21 cellular contexts compared by ENCODE assay signal in the genomic region with DNA sequence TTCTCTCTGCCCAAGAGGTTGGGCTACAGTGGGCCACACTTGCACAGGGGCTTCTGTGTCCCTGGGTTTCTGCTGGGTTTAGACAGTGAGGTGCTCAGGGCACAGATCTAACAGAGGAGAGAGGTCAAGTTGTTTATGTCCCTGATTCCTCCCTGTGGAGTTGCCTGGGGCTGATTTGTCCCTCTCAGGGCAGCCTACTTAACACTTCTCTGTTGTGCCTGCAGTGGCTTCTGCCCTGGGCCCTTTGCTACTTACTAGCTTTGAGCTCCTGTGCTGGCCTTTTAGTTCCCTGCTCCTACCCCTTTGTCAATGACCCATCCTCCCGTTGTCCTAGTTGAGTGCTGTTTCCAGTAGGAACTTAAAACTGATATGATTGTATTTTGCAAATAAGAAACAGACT.
DNase-seq lines count a peak whose midpoint lies in the region; ATAC-seq and TF ChIP-seq lines count a peak whose summit lies in the region.
"Had no signal": no experiment of that assay in that cellular context is flagged by ENCODE, and none has a peak within 500 bp of the region (broad histone marks: within the 10 kb centered on the region; RNA-seq: fewer than 3 reads in every experiment).

No MANE protein-coding gene starts in this region.

- H3K4me2 ChIP-seq in osteoblast (ENCODE audit: insufficient read depth, low read length) (no peak overlapping the region), Karpas-422 (ENCODE audit: low read depth, low read length, poor library complexity, severe bottlenecking) (no peak overlapping the region)

- no peak overlapping the region for H3K9ac ChIP-seq in Karpas-422 (ENCODE audit: low read length)

- no peaks in the 10 kb centered on the region for H3K4me1 ChIP-seq in osteoblast (ENCODE audit: insufficient read depth, low read length)
- H3K4me1 ChIP-seq in Karpas-422 (ENCODE audit: low read length), result peaks cover 18% of the 10 kb centered on the region
- H3K4me1 ChIP-seq: BE2C had no signal

- no peaks in the 10 kb centered on the region for H4K20me1 ChIP-seq in osteoblast (ENCODE audit: insufficient read depth, low read length)
- no peaks in the 10 kb centered on the region for H4K20me1 ChIP-seq in Karpas-422 (ENCODE audit: insufficient read depth, low read depth, low read length)

- H3K4me3 ChIP-seq in osteoblast (ENCODE audit: insufficient read depth, low read length) (no peak overlapping the region), Karpas-422 (ENCODE audit: low read length) (no peak overlapping the region)

- peaks cover 38% of the 10 kb centered on the region for H3K4me1 Mint-ChIP-seq in WTC11
- no peaks in the 10 kb centered on the region for H3K4me1 Mint-ChIP-seq in stimulated activated memory B cell treated with anti-CD40 and anti-IgM and Interleukin-4, amounts not matched to agents 10 μg/mL and 1 μg/mL and 100 μg/mL, for 72 hours
- H3K4me1 Mint-ChIP-seq: CD8-positive, alpha-beta memory T cell; IgD-negative memory B cell had no signal

- CTCF ChIA-PET in WTC11 (lab: Charles Lee), result no interaction called here

- POLR2A ChIA-PET in WTC11 (lab: Charles Lee), result no interaction called here

- peaks cover 26% of the 10 kb centered on the region for H3K27me3 Mint-ChIP-seq in WTC11 (ENCODE audit: low read depth)
- peaks cover 21% of the 10 kb centered on the region for H3K27me3 Mint-ChIP-seq in stimulated activated memory B cell treated with anti-CD40 and anti-IgM and Interleukin-4, amounts not matched to agents 10 μg/mL and 1 μg/mL and 100 μg/mL, for 72 hours

- H3K9me3 Mint-ChIP-seq in WTC11, result peaks cover 7% of the 10 kb centered on the region
- H3K9me3 Mint-ChIP-seq in stimulated activated memory B cell treated with anti-CD40 and anti-IgM and Interleukin-4, amounts not matched to agents 10 μg/mL and 1 μg/mL and 100 μg/mL, for 72 hours, result peaks cover 10% of the 10 kb centered on the region

- H3K27ac ChIP-seq in osteoblast (ENCODE audit: low read depth, low read length) (no peak overlapping the region), Karpas-422 (ENCODE audit: low read length) (no peak overlapping the region)

- H3K27ac Mint-ChIP-seq in WTC11, result no peak overlapping the region
- no peak overlapping the region for H3K27ac Mint-ChIP-seq in stimulated activated memory B cell treated with anti-CD40 and anti-IgM and Interleukin-4, amounts not matched to agents 10 μg/mL and 1 μg/mL and 100 μg/mL, for 72 hours
- H3K27ac Mint-ChIP-seq: CD4-positive, CD25-positive, alpha-beta regulatory T cell; CD8-positive, alpha-beta memory T cell; HFFc6 had no signal

- H3K27me3 ChIP-seq in osteoblast (ENCODE audit: insufficient read depth, low read length), result no peaks in the 10 kb centered on the region
- H3K27me3 ChIP-seq in Karpas-422 (ENCODE audit: low read length), result no peaks in the 10 kb centered on the region
- H3K27me3 ChIP-seq: BE2C had no signal

- ATAC-seq in WTC11 (peak; percentile 47; the same call in 1 of the 2 replicates), HG02610 (IDR thresholded peaks at IDR 0.05; ENCODE audit: unreplicated experiment) (no peak)
- ATAC-seq in activated CD4-positive, CD25-positive, alpha-beta regulatory T cell treated with anti-CD3 and anti-CD28 coated beads, Interleukin-2, amount 50 U/mL, for 24 hours, result no peak
- no peak for ATAC-seq in stimulated activated memory B cell treated with anti-CD40 and anti-IgM and Interleukin-4, amounts not matched to agents 10 μg/mL and 1 μg/mL and 100 μg/mL, for 72 hours
- ATAC-seq: HCT116, HepG2 had no signal

- H3K9me2 ChIP-seq in Karpas-422 (replicated peaks; ENCODE audit: insufficient read depth, low read length), result no peaks in the 10 kb centered on the region

- no peaks in the 10 kb centered on the region; the same call in 1 of the 2 replicates for H3K36me3 Mint-ChIP-seq in WTC11
- H3K36me3 Mint-ChIP-seq in stimulated activated memory B cell treated with anti-CD40 and anti-IgM and Interleukin-4, amounts not matched to agents 10 μg/mL and 1 μg/mL and 100 μg/mL, for 72 hours, result no peaks in the 10 kb centered on the region
- H3K36me3 Mint-ChIP-seq: CD4-positive, CD25-positive, alpha-beta regulatory T cell; IgD-negative memory B cell had no signal

- no peaks in the 10 kb centered on the region for H3K36me3 ChIP-seq in osteoblast (ENCODE audit: insufficient read depth, low read length)
- no peaks in the 10 kb centered on the region for H3K36me3 ChIP-seq in Karpas-422 (ENCODE audit: insufficient read depth, low read length)
- H3K36me3 ChIP-seq: BE2C had no signal

- no peak for DNase-seq in WTC11 (ENCODE audit: low spot score)
- peak; percentile 61 for DNase-seq in islet precursor cell
- peak; percentile 1 for DNase-seq in osteoblast (ENCODE audit: insufficient read length, low spot score, missing footprints)
- no peak for DNase-seq in Karpas-422
- DNase-seq: ACHN; BE2C; C1 segment of cervical spinal cord; CD4-positive, CD25-positive, alpha-beta regulatory T cell; CD8-positive, alpha-beta memory T cell; DMS153; DMS79; GF-D8; GOT3; H7; HFFc6 had no signal

- no peak for TF ChIP-seq CTCF in WTC11 (IDR thresholded peaks at IDR 0.05)
- TF ChIP-seq CTCF in osteoblast (IDR thresholded peaks at IDR 0.05; ENCODE audit: extremely low read depth, low read depth, low read length), result no peak

- no peaks in the 10 kb centered on the region for H3K9me3 ChIP-seq in osteoblast (ENCODE audit: low read depth, low read length)
- H3K9me3 ChIP-seq in Karpas-422 (ENCODE audit: low read length), result no peaks in the 10 kb centered on the region
- H3K9me3 ChIP-seq: BE2C had no signal

- H2AFZ ChIP-seq in osteoblast (ENCODE audit: low read length), result no peak overlapping the region
- no peak overlapping the region for H2AFZ ChIP-seq in Karpas-422 (ENCODE audit: low read length)

- no peak overlapping the region for H3K4me3 Mint-ChIP-seq in WTC11
- H3K4me3 Mint-ChIP-seq in stimulated activated memory B cell treated with anti-CD40 and anti-IgM and Interleukin-4, amounts not matched to agents 10 μg/mL and 1 μg/mL and 100 μg/mL, for 72 hours, result no peak overlapping the region
- H3K4me3 Mint-ChIP-seq: CD4-positive, CD25-positive, alpha-beta regulatory T cell; CD8-positive, alpha-beta memory T cell; HFFc6; IgD-negative memory B cell had no signal

- H3K79me2 ChIP-seq in osteoblast (ENCODE audit: insufficient read depth, low read length) (no peaks in the 10 kb centered on the region), Karpas-422 (ENCODE audit: low read length) (no peaks in the 10 kb centered on the region)

TF ChIP-seq in WTC11, 78 proteins besides CTCF, POLR2A, EP300 and RAD21:
- TF ChIP-seq CREB1 (CRISPR knock-in tag; IDR thresholded peaks at IDR 0.05), result no peak
- no peak for TF ChIP-seq ZNF219 (CRISPR knock-in tag; IDR thresholded peaks at IDR 0.05; ENCODE audit: borderline replicate concordance)
TF ChIP-seq in WTC11: peak in this region for 0.

Comparison
In these comparisons a context has a peak if more than half of its experiments do, and no peak if none do; other contexts are left out.
1. DNase-seq: peak in islet precursor cell (single experiment) and osteoblast (single experiment); none in WTC11 (single experiment) and Karpas-422 (single experiment).